In genomic region chr17:28663723-28664122, GRCh38 we compare ENCODE assay signal across 1 cellular context.
TF ChIP-seq lines count a peak whose summit lies in the region.

No MANE protein-coding gene starts in this region.

TF ChIP-seq in HepG2, 621 proteins besides CTCF, POLR2A, EP300 and RAD21:
- TF ChIP-seq ZNF121 (CRISPR knock-in tag; IDR thresholded peaks at IDR 0.05) (peak; percentile 55), ZNF782 (CRISPR knock-in tag; IDR thresholded peaks at IDR 0.05; ENCODE audit: borderline replicate concordance) (no peak), ATAD3A (CRISPR knock-in tag; IDR thresholded peaks at IDR 0.05) (no peak)
